Comparison of ENCODE assay signal across 10 cellular contexts in the genomic region with DNA sequence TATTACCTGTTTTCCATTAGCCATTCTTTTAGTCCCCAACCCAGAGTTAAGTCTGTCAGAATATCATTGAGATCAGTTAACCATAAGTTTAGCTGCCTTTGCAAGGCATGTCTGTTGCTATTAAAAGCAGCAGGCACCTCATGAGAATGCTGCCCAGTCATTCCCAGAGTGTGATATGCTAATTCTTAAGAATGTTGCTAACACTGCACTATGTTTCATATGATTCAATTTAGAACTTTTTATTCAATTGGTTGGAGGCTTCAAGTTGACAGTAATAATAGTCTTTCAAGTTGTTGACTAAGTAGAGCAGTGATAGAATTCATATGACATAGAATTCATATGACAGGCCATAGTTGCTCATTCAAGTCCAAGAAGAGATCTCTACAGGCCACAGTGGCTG.
DNase-seq lines count a peak whose midpoint lies in the region; ATAC-seq, FAIRE-seq and TF ChIP-seq lines count a peak whose summit lies in the region.
"Had no signal": no experiment of that assay in that cellular context is flagged by ENCODE, and none has a peak within 500 bp of the region (broad histone marks: within the 10 kb centered on the region; RNA-seq: fewer than 3 reads in every experiment).

No MANE protein-coding gene starts in this region.

- no peaks in the 10 kb centered on the region for H4K20me1 ChIP-seq in GM12878 (ENCODE audit: control insufficient read depth, insufficient read depth)

- TF ChIP-seq EP300 in GM12878 (IDR thresholded peaks at IDR 0.05; ENCODE audit: borderline replicate concordance in 1 of 2, control insufficient read depth in 1 of 2, low read depth in 2 of 2, low read length in 2 of 2): no peak

- no peaks in the 10 kb centered on the region; the same call in 1 of the 2 replicates for H3K79me2 ChIP-seq in GM12878 (ENCODE audit: control insufficient read depth, insufficient read depth, low read length)

- no peak for FAIRE-seq in GM12878 (lab: Jason Lieb, UNC)

- SMC1A ChIA-PET in GM12878 (lab: Charles Lee; ENCODE audit: uncharacterized antibody, unreplicated experiment): interaction anchor here (1.0 to 1.4 kb wide), 3 partner anchors 17 to 290 kb away, joined by 3 read pairs; no protein-coding TSS in a partner anchor

- H3K4me1 ChIP-seq in GM12878 (ENCODE audit: control insufficient read depth, insufficient read depth, low read length) (no peaks in the 10 kb centered on the region), vagina (no peaks in the 10 kb centered on the region)

- peaks cover 12% of the 10 kb centered on the region for H3K4me1 Mint-ChIP-seq in activated naive CD4-positive, alpha-beta T cell treated with anti-CD3 and anti-CD28 coated beads for 36 hours (ENCODE audit: low read depth)

- intact Hi-C loops in activated naive CD4-positive, alpha-beta T cell treated with anti-CD3 and anti-CD28 coated beads for 36 hours (cut with micrococcal nuclease): loop anchor here (1.0 to 10.0 kb wide), 11 partner anchors 27 to 1430 kb away; a partner anchor contains a TSS
- intact Hi-C loops in GM12878 (cut with micrococcal nuclease; ENCODE audit: unreplicated experiment) (no loop called here), vagina (cut with DNase I) (no loop called here)

- in situ Hi-C loops in GM12878 (cut with MboI): no loop called here

- CTCF ChIA-PET in activated naive CD4-positive, alpha-beta T cell treated with anti-CD3 and anti-CD28 coated beads for 36 hours (lab: Charles Lee): interaction anchor here (1.0 to 2.0 kb wide), 2 partner anchors 25 to 120 kb away, joined by 3 to 5 read pairs; no protein-coding TSS in a partner anchor
- CTCF ChIA-PET in GM12878 (lab: Yijun Ruan, JAX): no interaction called here

- H3K27me3 ChIP-seq in GM12878 (replicated peaks in 1 of 2; ENCODE audit: control insufficient read depth in 2 of 2, insufficient read depth in 2 of 2, low read length in 1 of 2) (no peaks in the 10 kb centered on the region), vagina (no peaks in the 10 kb centered on the region)

- POLR2A ChIA-PET in GM12878 (lab: Charles Lee): no interaction called here

- H3K36me3 Mint-ChIP-seq in activated naive CD4-positive, alpha-beta T cell treated with anti-CD3 and anti-CD28 coated beads for 36 hours (ENCODE audit: low read depth): peaks cover 16% of the 10 kb centered on the region

- peak; percentile 75 for DNase-seq in activated naive CD4-positive, alpha-beta T cell treated with anti-CD3 and anti-CD28 coated beads for 36 hours
- DNase-seq in activated naive CD4-positive, alpha-beta T cell treated with anti-CD3 and anti-CD28 coated beads, Interleukin-2, amount 50 U/mL, for 16 hours: no peak
- DNase-seq in GM12878 (ENCODE audit: low read depth, low spot score): no peak
- peak; percentile 1 for DNase-seq in stimulated activated CD8-positive, alpha-beta memory T cell treated with anti-CD3 and anti-CD28 coated beads, Interleukin-12 subunit alpha, Interleukin-12 subunit beta, amount 100 ng/mL, for 24 hours (ENCODE audit: extremely low read depth)
- DNase-seq in vagina (ENCODE audit: extremely low spot score in 2 of 2): no peak
- DNase-seq in MV-4-11 (lab: John Stamatoyannopoulos, UW): no peak
- DNase-seq: effector CD4-positive, alpha-beta T cell had no signal

- no peak overlapping the region for H3K9ac ChIP-seq in GM12878 (ENCODE audit: control insufficient read depth, insufficient read depth, low read length)

- H3K9me3 ChIP-seq in GM12878 (replicated peaks; ENCODE audit: control insufficient read depth, insufficient read depth, low read length) (no peaks in the 10 kb centered on the region), vagina (no peaks in the 10 kb centered on the region)

- BruUV-seq in GM12878 (replicated peaks; lab: Mats Ljungman, UMichigan): no TSS peak

- H3K36me3 ChIP-seq in GM12878 (ENCODE audit: control insufficient read depth in 2 of 2, insufficient read depth in 2 of 2, low read length in 1 of 2): peaks cover 0 to 7% of the 10 kb centered on the region in 2 experiments; a peak in 1 of 4 replicates
- H3K36me3 ChIP-seq in vagina: no peaks in the 10 kb centered on the region

- H3K27ac Mint-ChIP-seq in activated naive CD4-positive, alpha-beta T cell treated with anti-CD3 and anti-CD28 coated beads for 36 hours: peak overlapping the region; percentile 72

- no peak for TF ChIP-seq RAD21 in GM12878 (IDR thresholded peaks at IDR 0.05; ENCODE audit: insufficient read depth, low read depth, low read length)

- no peak overlapping the region for H2AFZ ChIP-seq in GM12878 (ENCODE audit: control insufficient read depth, low read depth, low read length)

- H3K27ac ChIP-seq in GM12878 (ENCODE audit: control insufficient read depth, insufficient read depth) (no peak overlapping the region), vagina (no peak overlapping the region)

- no peaks in the 10 kb centered on the region for H3K27me3 Mint-ChIP-seq in activated naive CD4-positive, alpha-beta T cell treated with anti-CD3 and anti-CD28 coated beads for 36 hours (ENCODE audit: low read depth)

- H3K4me2 ChIP-seq in GM12878 (ENCODE audit: control insufficient read depth, insufficient read depth): no peak overlapping the region

- no peak overlapping the region for H3K4me3 ChIP-seq in GM12878
- no peak overlapping the region for H3K4me3 ChIP-seq in vagina

- TF ChIP-seq POLR2A in GM12878 (IDR thresholded peaks at IDR 0.05; ENCODE audit: low read depth, low read length) (no peak), vagina (IDR thresholded peaks at IDR 0.05) (no peak)

- ATAC-seq in HG03159 (IDR thresholded peaks at IDR 0.05; ENCODE audit: unreplicated experiment): peak; percentile 49
- peak; percentile 60 for ATAC-seq in GM12878
- no peak for ATAC-seq in GM18498 (IDR thresholded peaks at IDR 0.05; ENCODE audit: unreplicated experiment)

- peaks cover 5% of the 10 kb centered on the region for H3K9me3 Mint-ChIP-seq in activated naive CD4-positive, alpha-beta T cell treated with anti-CD3 and anti-CD28 coated beads for 36 hours

- RAD21 ChIA-PET in GM12878 (lab: Charles Lee; ENCODE audit: unreplicated experiment): no interaction called here

- no peak overlapping the region for H3K4me3 Mint-ChIP-seq in activated naive CD4-positive, alpha-beta T cell treated with anti-CD3 and anti-CD28 coated beads for 36 hours
- H3K4me3 Mint-ChIP-seq: neural crest cell had no signal

- TF ChIP-seq CTCF in GM12878 (IDR thresholded peaks at IDR 0.05 in 2 of 3, conservative IDR thresholded peaks at IDR 0.05 in 1 of 3; ENCODE audit: control insufficient read depth in 2 of 3, extremely low read depth in 1 of 3, insufficient read depth in 1 of 3, low read depth in 3 of 3, low read length in 3 of 3) (no peak), vagina (IDR thresholded peaks at IDR 0.05) (no peak)

TF ChIP-seq in GM12878, 131 proteins besides CTCF, POLR2A, EP300 and RAD21 (continues in another document):
- TF ChIP-seq NFIC (IDR thresholded peaks at IDR 0.05; ENCODE audit: low read depth, low read length) (peak; percentile 63; the same call in 1 of the 2 replicates), HCFC1 (IDR thresholded peaks at IDR 0.05; ENCODE audit: low read length) (no peak), TCF7 (IDR thresholded peaks at IDR 0.05; ENCODE audit: borderline replicate concordance) (no peak), SREBF1 (IDR thresholded peaks at IDR 0.05; ENCODE audit: low read length) (no peak), TAF1 (IDR thresholded peaks at IDR 0.05; ENCODE audit: borderline replicate concordance, low read depth, low read length) (no peak), CBFB (IDR thresholded peaks at IDR 0.05; ENCODE audit: low read depth) (no peak), IRF4 (IDR thresholded peaks at IDR 0.05; ENCODE audit: low read depth, low read length) (peak; percentile 91), CBX3 (IDR thresholded peaks at IDR 0.05; ENCODE audit: borderline replicate concordance, low read depth) (no peak), EED (IDR thresholded peaks at IDR 0.05; ENCODE audit: low read depth) (no peak), PAX8 (IDR thresholded peaks at IDR 0.05) (no peak)
- TF ChIP-seq, protein P1, sequence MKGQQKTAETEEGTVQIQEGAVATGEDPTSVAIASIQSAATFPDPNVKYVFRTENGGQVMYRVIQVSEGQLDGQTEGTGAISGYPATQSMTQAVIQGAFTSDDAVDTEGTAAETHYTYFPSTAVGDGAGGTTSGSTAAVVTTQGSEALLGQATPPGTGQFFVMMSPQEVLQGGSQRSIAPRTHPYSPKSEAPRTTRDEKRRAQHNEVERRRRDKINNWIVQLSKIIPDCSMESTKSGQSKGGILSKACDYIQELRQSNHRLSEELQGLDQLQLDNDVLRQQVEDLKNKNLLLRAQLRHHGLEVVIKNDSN (IDR thresholded peaks at IDR 0.05; ENCODE audit: borderline replicate concordance, extremely low read length, insufficient read depth, low read depth, low read length): no peak
- TF ChIP-seq, protein P2, sequence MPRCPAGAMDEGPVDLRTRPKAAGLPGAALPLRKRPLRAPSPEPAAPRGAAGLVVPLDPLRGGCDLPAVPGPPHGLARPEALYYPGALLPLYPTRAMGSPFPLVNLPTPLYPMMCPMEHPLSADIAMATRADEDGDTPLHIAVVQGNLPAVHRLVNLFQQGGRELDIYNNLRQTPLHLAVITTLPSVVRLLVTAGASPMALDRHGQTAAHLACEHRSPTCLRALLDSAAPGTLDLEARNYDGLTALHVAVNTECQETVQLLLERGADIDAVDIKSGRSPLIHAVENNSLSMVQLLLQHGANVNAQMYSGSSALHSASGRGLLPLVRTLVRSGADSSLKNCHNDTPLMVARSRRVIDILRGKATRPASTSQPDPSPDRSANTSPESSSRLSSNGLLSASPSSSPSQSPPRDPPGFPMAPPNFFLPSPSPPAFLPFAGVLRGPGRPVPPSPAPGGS (IDR thresholded peaks at IDR 0.05; ENCODE audit: borderline replicate concordance, insufficient read depth, low read depth, low read length, poor library complexity, severe bottlenecking): no peak

Comparison
In these comparisons a context has a peak if more than half of its experiments do, and no peak if none do; other contexts are left out.
1. DNase-seq: peak in activated naive CD4-positive, alpha-beta T cell treated with anti-CD3 and anti-CD28 coated beads for 36 hours (single experiment) and stimulated activated CD8-positive, alpha-beta memory T cell treated with anti-CD3 and anti-CD28 coated beads, Interleukin-12 subunit alpha, Interleukin-12 subunit beta, amount 100 ng/mL, for 24 hours (single experiment); none in activated naive CD4-positive, alpha-beta T cell treated with anti-CD3 and anti-CD28 coated beads, Interleukin-2, amount 50 U/mL, for 16 hours (single experiment), GM12878 (single experiment), vagina (0 of 2) and MV-4-11 (single experiment).